In genomic region chr4:48114396-48114795, GRCh38 we compare ENCODE assay signal across 1 cellular context.
TF ChIP-seq lines count a peak whose summit lies in the region.

No MANE protein-coding gene starts in this region.

TF ChIP-seq in GM23338, 12 proteins besides CTCF, POLR2A, EP300 and RAD21 (continued from another document):
- no peak for TF ChIP-seq ZNF462 (CRISPR knock-in tag; IDR thresholded peaks at IDR 0.05)
- TF ChIP-seq CREB1 (CRISPR knock-in tag; IDR thresholded peaks at IDR 0.05; ENCODE audit: low read depth), result no peak
- TF ChIP-seq EZH2 (IDR thresholded peaks at IDR 0.05; ENCODE audit: low read depth, unreplicated experiment), result no peak
- TF ChIP-seq ZNF114 (CRISPR knock-in tag; IDR thresholded peaks at IDR 0.05), result no peak
- TF ChIP-seq ETS1 (IDR thresholded peaks at IDR 0.05), result no peak
TF ChIP-seq in GM23338: peak in this region for 0.
